ENCODE assay signal across 8 cellular contexts in the genomic region with DNA sequence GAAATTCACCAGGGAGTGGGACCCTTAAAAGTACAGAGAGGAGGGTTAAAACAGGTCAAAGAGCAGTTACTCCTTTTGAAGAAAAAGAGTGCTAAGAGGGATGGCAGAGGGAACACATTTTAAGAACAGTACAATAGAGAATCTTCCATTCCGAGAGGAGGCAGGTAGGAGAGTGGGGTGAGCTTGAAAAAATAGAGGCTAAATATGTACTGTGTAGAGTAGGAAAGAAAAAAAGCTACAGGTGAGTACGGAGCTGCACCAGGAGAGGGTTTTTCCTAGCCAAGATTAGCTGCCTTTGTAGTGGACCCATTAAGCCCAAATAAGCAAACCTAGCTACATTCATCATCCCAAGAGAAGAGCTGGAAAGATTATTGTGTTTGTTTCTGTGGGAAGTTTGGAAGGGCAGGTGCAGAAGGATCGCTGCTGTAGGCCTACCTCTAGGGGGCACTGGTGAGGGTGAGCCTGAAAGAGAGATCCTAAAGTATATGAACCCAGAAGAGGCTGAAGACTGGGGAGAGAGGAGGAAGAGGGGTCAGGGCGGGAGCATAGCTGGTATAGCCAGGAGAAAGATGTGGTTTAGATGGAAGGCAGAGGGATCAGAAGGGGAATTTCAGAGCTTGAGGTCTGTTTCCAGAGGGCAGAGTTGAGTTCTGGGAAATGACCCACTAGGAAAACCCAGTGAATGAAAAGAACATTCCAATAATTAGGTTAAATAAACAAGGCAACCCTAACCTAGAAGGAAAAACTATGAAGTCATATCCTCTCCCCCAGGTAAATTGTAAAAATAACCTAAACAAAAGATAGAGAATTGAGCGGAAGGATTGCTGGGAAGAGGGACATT. TPM values are rescaled to one million over a fixed set of nuclear protein-coding genes. Genes with fewer than 3 reads are reported as not detected.
DNase-seq lines count a peak whose midpoint lies in the region; ATAC-seq and TF ChIP-seq lines count a peak whose summit lies in the region.

No MANE protein-coding gene starts in this region.

- peaks cover 0 to 15% (median 2%) of the 10 kb centered on the region in 6 donors for H3K4me1 ChIP-seq in spleen

- intact Hi-C loops in spleen (cut with DNase I; ENCODE audit: low total_unique reads): no loop called here

- H3K27me3 ChIP-seq in spleen (replicated peaks in 1 of 7): no peaks in the 10 kb centered on the region

- DNase-seq in NCI-H2171 treated with DMSO at 0.1 percent for 48 hours (lab: John Stamatoyannopoulos, UW) (peak; percentile 8), NCI-H2171 (lab: John Stamatoyannopoulos, UW) (no peak), NB4 (ENCODE audit: low read depth) (peak; percentile 70), activated T-cell treated with anti-CD3 and anti-CD28 coated beads for 1 hour (ENCODE audit: low read depth) (peak; percentile 35), fibroblast of villous mesenchyme (ENCODE audit: low read depth) (peak; percentile 62), spleen (no peak), NCI-H2081 treated with DMSO at 0.1 percent for 48 hours (lab: John Stamatoyannopoulos, UW) (no peak)

- no peak for ATAC-seq in HG02623 (IDR thresholded peaks at IDR 0.05; ENCODE audit: unreplicated experiment)

- H3K4me3 ChIP-seq in NB4 (ENCODE audit: low read depth, low read length) (no peak overlapping the region), fibroblast of villous mesenchyme (ENCODE audit: low read depth, low read length) (no peak overlapping the region), spleen (no peak overlapping the region)

- TF ChIP-seq POLR2A in NB4 (IDR thresholded peaks at IDR 0.05; ENCODE audit: extremely low read depth, insufficient read length) (no peak), spleen (IDR thresholded peaks at IDR 0.05) (no peak)

- H3K9me3 ChIP-seq in spleen: no peaks in the 10 kb centered on the region

- TF ChIP-seq CTCF in NB4 (IDR thresholded peaks at IDR 0.05; ENCODE audit: low read depth, low read length): peak; percentile 99
- peak; percentile 86 for TF ChIP-seq CTCF in fibroblast of villous mesenchyme (IDR thresholded peaks at IDR 0.05; ENCODE audit: insufficient read depth, low read depth, low read length)
- peak; percentile 32 to 81 (median 60) for TF ChIP-seq CTCF in spleen (IDR thresholded peaks at IDR 0.05 in 8 of 11, conservative IDR thresholded peaks at IDR 0.05 in 3 of 11)

- no peak overlapping the region for H3K27ac ChIP-seq in spleen

- H3K36me3 ChIP-seq in spleen: peaks cover 0 to 65% (median 15%) of the 10 kb centered on the region in 6 donors

- 71 to 80% (median 74%) methylated on average over 5 of the region's 5 CpGs for WGBS in spleen, 5 donors

RNA-seq across cellular contexts. Expression of gene HINT3, which starts 50.2 kb away (rescaled TPM):
- total RNA-seq in fibroblast of villous mesenchyme: 14.5 and 23.3 TPM in 2 replicates
- total RNA-seq in spleen: 10 to 100 TPM; 13.4 to 18.6 (median 16.0) TPM
- polyA plus RNA-seq in spleen: 1 to 10 TPM; 5.0 to 8.5 (median 6.3) TPM

Comparison
In these comparisons a context has a peak if more than half of its experiments do, and no peak if none do; other contexts are left out.
1. DNase-seq: peak in NCI-H2171 treated with DMSO at 0.1 percent for 48 hours (single experiment), NB4 (single experiment), activated T-cell treated with anti-CD3 and anti-CD28 coated beads for 1 hour (single experiment) and fibroblast of villous mesenchyme (single experiment); none in NCI-H2171 (single experiment), spleen (single experiment) and NCI-H2081 treated with DMSO at 0.1 percent for 48 hours (single experiment).
2. Peak in every context shown above with its lines, with median percentiles within 50 percentile points of each other: CTCF ChIP-seq.